Comparison of ENCODE assay signal across 9 cellular contexts in genomic region chr3:46913644-46914043, GRCh38. TPM values are rescaled to one million over a fixed set of nuclear protein-coding genes. Genes with fewer than 3 reads are reported as not detected.
A peak's percentile ranks its signal among the peaks of the same experiment; 100 is the strongest.
DNase-seq lines count a peak whose midpoint lies in the region; ATAC-seq and TF ChIP-seq lines count a peak whose summit lies in the region.
"Had no signal": no experiment of that assay in that cellular context is flagged by ENCODE, and none has a peak within 500 bp of the region (broad histone marks: within the 10 kb centered on the region; RNA-seq: fewer than 3 reads in every experiment).

No MANE protein-coding gene starts in this region.

- TF ChIP-seq CTCF in RWPE1 (conservative IDR thresholded peaks at IDR 0.05; ENCODE audit: low read depth) (no peak), gastroesophageal sphincter (IDR thresholded peaks at IDR 0.05) (no peak)

- CTCF ChIA-PET in RWPE1 (lab: Yijun Ruan, JAX), result interaction anchor here (0.6 to 0.7 kb wide), 2 partner anchors 18 to 248 kb away, joined by 3 to 4 read pairs; no protein-coding TSS in a partner anchor

- no peak for TF ChIP-seq EP300 in gastroesophageal sphincter (IDR thresholded peaks at IDR 0.05)

- H3K27ac Mint-ChIP-seq in activated naive CD8-positive, alpha-beta T cell treated with anti-CD3 and anti-CD28 coated beads for 36 hours, result peak overlapping the region; percentile 1
- H3K27ac Mint-ChIP-seq in activated naive CD8-positive, alpha-beta T cell treated with anti-CD3 and anti-CD28 coated beads, Interleukin-2, amount 50 U/mL, for 24 hours, result no peak overlapping the region

- peak overlapping the region; percentile 70 for H3K27ac ChIP-seq in RWPE1
- H3K27ac ChIP-seq in gastroesophageal sphincter, result no peak overlapping the region
- no peak overlapping the region for H3K27ac ChIP-seq in aorta (ENCODE audit: low read depth in 1 of 2, low read length in 2 of 2)

- intact Hi-C loops in aorta (cut with DNase I), result no loop called here

- no peak for ATAC-seq in activated naive CD8-positive, alpha-beta T cell treated with anti-CD3 and anti-CD28 coated beads, Interleukin-2, amount 50 U/mL, for 24 hours
- ATAC-seq in gastroesophageal sphincter (peak; percentile 39), aorta (ENCODE audit: low FRiP score) (no peak), HG03159 (IDR thresholded peaks at IDR 0.05; ENCODE audit: unreplicated experiment) (no peak), HG03342 (IDR thresholded peaks at IDR 0.05; ENCODE audit: unreplicated experiment) (no peak)

- H3K4me1 ChIP-seq in gastroesophageal sphincter, result peaks cover 0 to 27% (median 8%) of the 10 kb centered on the region in 3 donors
- no peaks in the 10 kb centered on the region for H3K4me1 ChIP-seq in aorta (ENCODE audit: control insufficient read depth in 1 of 2, insufficient read depth in 2 of 2, low read length in 2 of 2)

- POLR2A ChIA-PET in RWPE1 (lab: Yijun Ruan, JAX; ENCODE audit: low non-redundant PET), result no interaction called here

- H3K27me3 Mint-ChIP-seq in activated naive CD8-positive, alpha-beta T cell treated with anti-CD3 and anti-CD28 coated beads for 36 hours, result no peaks in the 10 kb centered on the region
- H3K27me3 Mint-ChIP-seq in activated naive CD8-positive, alpha-beta T cell treated with anti-CD3 and anti-CD28 coated beads, Interleukin-2, amount 50 U/mL, for 24 hours, result no peaks in the 10 kb centered on the region

- no peak for TF ChIP-seq POLR2A in gastroesophageal sphincter (IDR thresholded peaks at IDR 0.05)

- peaks cover 25% of the 10 kb centered on the region for H3K4me1 Mint-ChIP-seq in activated naive CD8-positive, alpha-beta T cell treated with anti-CD3 and anti-CD28 coated beads for 36 hours
- peaks cover 34% of the 10 kb centered on the region for H3K4me1 Mint-ChIP-seq in activated naive CD8-positive, alpha-beta T cell treated with anti-CD3 and anti-CD28 coated beads, Interleukin-2, amount 50 U/mL, for 24 hours

- H3K9me3 Mint-ChIP-seq in activated naive CD8-positive, alpha-beta T cell treated with anti-CD3 and anti-CD28 coated beads for 36 hours, result peaks cover 6% of the 10 kb centered on the region
- H3K9me3 Mint-ChIP-seq in activated naive CD8-positive, alpha-beta T cell treated with anti-CD3 and anti-CD28 coated beads, Interleukin-2, amount 50 U/mL, for 24 hours, result no peaks in the 10 kb centered on the region

- H3K4me3 ChIP-seq in gastroesophageal sphincter (no peak overlapping the region), aorta (ENCODE audit: low read length in 2 of 2) (no peak overlapping the region)

- H3K9me3 ChIP-seq in gastroesophageal sphincter (no peaks in the 10 kb centered on the region), aorta (ENCODE audit: control insufficient read depth, low read length) (no peaks in the 10 kb centered on the region)

- H3K27me3 ChIP-seq in gastroesophageal sphincter, result no peaks in the 10 kb centered on the region
- no peaks in the 10 kb centered on the region for H3K27me3 ChIP-seq in aorta (ENCODE audit: control insufficient read depth in 1 of 2, insufficient read depth in 2 of 2, low read length in 1 of 2)

- DNase-seq in activated naive CD8-positive, alpha-beta T cell treated with anti-CD3 and anti-CD28 coated beads for 36 hours, result no peak
- no peak for DNase-seq in activated naive CD8-positive, alpha-beta T cell treated with anti-CD3 and anti-CD28 coated beads, Interleukin-2, amount 50 U/mL, for 24 hours
- peak; percentile 77 for DNase-seq in RWPE1 (ENCODE audit: low spot score)
- peak; percentile 18 to 53 for DNase-seq in aorta
- no peak for DNase-seq in SKM-1 (lab: John Stamatoyannopoulos, UW; ENCODE audit: unreplicated experiment)
- DNase-seq: activated gamma-delta T cell had no signal

- H3K36me3 ChIP-seq in gastroesophageal sphincter (peaks cover 0 to 23% of the 10 kb centered on the region in 2 donors), aorta (ENCODE audit: control insufficient read depth in 1 of 2, insufficient read depth in 2 of 2, low read length in 1 of 2) (no peaks in the 10 kb centered on the region)

- H3K4me3 Mint-ChIP-seq in activated naive CD8-positive, alpha-beta T cell treated with anti-CD3 and anti-CD28 coated beads for 36 hours, result no peak overlapping the region
- no peak overlapping the region for H3K4me3 Mint-ChIP-seq in activated naive CD8-positive, alpha-beta T cell treated with anti-CD3 and anti-CD28 coated beads, Interleukin-2, amount 50 U/mL, for 24 hours

- 0 to 18% methylated on average over 2 to 4 of the region's 8 CpGs for WGBS in gastroesophageal sphincter (ENCODE audit: low coverage in 1 of 2), 2 donors
- 61 to 62% methylated on average over 8 of the region's 8 CpGs for WGBS in aorta, 2 donors

- H3K36me3 Mint-ChIP-seq in activated naive CD8-positive, alpha-beta T cell treated with anti-CD3 and anti-CD28 coated beads for 36 hours, result peaks cover 31% of the 10 kb centered on the region
- H3K36me3 Mint-ChIP-seq in activated naive CD8-positive, alpha-beta T cell treated with anti-CD3 and anti-CD28 coated beads, Interleukin-2, amount 50 U/mL, for 24 hours (ENCODE audit: low read depth), result peaks cover 24% of the 10 kb centered on the region

RNA-seq across cellular contexts. Expression of gene PTH1R, which starts 36.1 kb away (rescaled TPM):
- total RNA-seq in activated naive CD8-positive, alpha-beta T cell treated with anti-CD3 and anti-CD28 coated beads for 36 hours, result not detected
- 10 to 100 TPM in 3 of 4 donors, 1 to 10 TPM in 1; 7.8 to 18.5 (median 14.5) TPM for total RNA-seq in gastroesophageal sphincter
- 1 to 10 TPM; 6.6 to 6.7 TPM for total RNA-seq in aorta
- 10 to 100 TPM in 1 of 2 donors, 1 to 10 TPM in 1; 8.4 to 38.6 TPM for polyA plus RNA-seq in aorta

RNA-seq across cellular contexts. Expression of gene MYL3, which starts 50.4 kb away (rescaled TPM):
- total RNA-seq in activated naive CD8-positive, alpha-beta T cell treated with anti-CD3 and anti-CD28 coated beads for 36 hours, result not detected
- total RNA-seq in gastroesophageal sphincter (1 to 10 TPM; 2.6 to 5.3 (median 4.2) TPM), aorta (1 to 10 TPM; 1.8 to 3.0 TPM)
- polyA plus RNA-seq in aorta, result 10 to 100 TPM in 1 of 2 donors, 1 to 10 TPM in 1; 2.6 to 14.3 TPM

Comparison
In these comparisons a context has a peak if more than half of its experiments do, and no peak if none do; other contexts are left out.
1. DNase-seq: peak in RWPE1 (single experiment) and aorta (2 of 2); none in activated naive CD8-positive, alpha-beta T cell treated with anti-CD3 and anti-CD28 coated beads for 36 hours (single experiment), activated naive CD8-positive, alpha-beta T cell treated with anti-CD3 and anti-CD28 coated beads, Interleukin-2, amount 50 U/mL, for 24 hours (single experiment) and SKM-1 (single experiment).
2. RNA of gene PTH1R, which starts 36.1 kb away (total RNA-seq): 7.8 to 18.5 TPM in gastroesophageal sphincter and 6.6 to 6.7 TPM in aorta; not detected in activated naive CD8-positive, alpha-beta T cell treated with anti-CD3 and anti-CD28 coated beads for 36 hours; every median in the first group is over 4 times any median in the second.